In the genomic region with DNA sequence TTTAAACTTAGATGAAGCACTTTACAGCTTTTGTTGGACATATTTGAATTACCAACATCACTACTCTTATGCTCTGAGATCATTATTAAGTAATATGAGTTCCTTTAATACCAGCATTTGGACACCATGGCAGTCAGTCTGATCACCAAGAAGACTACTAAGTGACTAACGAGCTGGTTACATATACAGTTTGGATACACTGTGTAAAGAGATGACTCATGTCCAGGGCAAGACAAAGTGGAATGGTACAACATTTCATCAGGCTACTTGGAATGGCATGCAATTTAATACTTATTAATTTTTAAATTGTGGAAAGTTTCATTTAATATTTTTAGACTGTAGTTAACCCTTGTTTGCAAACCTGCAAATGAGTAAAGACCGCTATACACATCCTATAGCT, we compare ENCODE assay signal across 19 cellular contexts.
"Had no signal": no experiment of that assay in that cellular context is flagged by ENCODE, and none has a peak within 500 bp of the region (broad histone marks: within the 10 kb centered on the region; RNA-seq: fewer than 3 reads in every experiment).

No MANE protein-coding gene starts in this region.

- ATAC-seq: activated CD4-positive, CD25-positive, alpha-beta regulatory T cell treated with anti-CD3 and anti-CD28 coated beads, Interleukin-2, amount 50 U/mL, for 24 hours had no signal

- H3K27me3 ChIP-seq: esophagus muscularis mucosa, ovary, stomach, thyroid gland, uterus had no signal

- H3K27ac ChIP-seq: esophagus muscularis mucosa, ovary, skin epidermis, stomach, thyroid gland, uterus had no signal

- H3K4me1 ChIP-seq: stomach, thyroid gland, uterus had no signal

- DNase-seq: activated CD4-positive, alpha-beta T cell treated with anti-CD3 and anti-CD28 coated beads, Interleukin-2, amount 50 U/mL, for 4 hours; activated effector memory CD4-positive, alpha-beta T cell treated with anti-CD3 and anti-CD28 coated beads, Interleukin-2, amount 50 U/mL, for 16 hours; activated T-cell treated with anti-CD3 and anti-CD28 coated beads, Interleukin-2, amount 50 U/mL, for 24 hours; amygdala; dermis blood vessel endothelial cell; endodermal cell; kidney; ovary; retina; stimulated activated CD4-positive, alpha-beta T cell treated with anti-CD3 and anti-CD28 coated beads, Interleukin-4, amount 100 ng/mL, for 4 hours; stomach; thyroid gland; uterus had no signal

- H3K9me3 Mint-ChIP-seq: endodermal cell had no signal

- H3K9me3 ChIP-seq: esophagus muscularis mucosa, ovary, stomach, thyroid gland, uterus had no signal

- H3K27me3 Mint-ChIP-seq: activated naive CD8-positive, alpha-beta T cell; activated T-cell treated with anti-CD3 and anti-CD28 coated beads, Interleukin-2, amount 50 U/mL, for 24 hours had no signal

- H3K36me3 ChIP-seq: esophagus muscularis mucosa, ovary, stomach, thyroid gland, uterus had no signal

- H3K4me1 Mint-ChIP-seq: brain, endodermal cell had no signal

- H3K27ac Mint-ChIP-seq: activated naive CD8-positive, alpha-beta T cell; activated T-cell treated with anti-CD3 and anti-CD28 coated beads, Interleukin-2, amount 50 U/mL, for 24 hours; brain; endodermal cell; T-helper 2 cell treated with Interferon-gamma antibody and Interleukin-4, amounts not matched to agents 5 μg/mL and 100 μg/mL, for 36 hours had no signal

- H3K4me3 Mint-ChIP-seq: activated naive CD8-positive, alpha-beta T cell; activated T-cell treated with anti-CD3 and anti-CD28 coated beads, Interleukin-2, amount 50 U/mL, for 24 hours; brain; endodermal cell; T-helper 2 cell treated with Interferon-gamma antibody and Interleukin-4, amounts not matched to agents 5 μg/mL and 100 μg/mL, for 36 hours had no signal

- H3K4me3 ChIP-seq: esophagus muscularis mucosa, ovary, skin epidermis, stomach, thyroid gland, uterus had no signal

- H3K36me3 Mint-ChIP-seq: activated naive CD8-positive, alpha-beta T cell; brain had no signal
